In genomic region chr15:70597056-70597603, GRCh38 we compare ENCODE assay signal across 17 cellular contexts.
A peak's percentile ranks its signal among the peaks of the same experiment; 100 is the strongest.
DNase-seq lines count a peak whose midpoint lies in the region; ATAC-seq and TF ChIP-seq lines count a peak whose summit lies in the region.
"Had no signal": no experiment of that assay in that cellular context is flagged by ENCODE, and none has a peak within 500 bp of the region (broad histone marks: within the 10 kb centered on the region; RNA-seq: fewer than 3 reads in every experiment).

No MANE protein-coding gene starts in this region.

- H3K36me3 Mint-ChIP-seq in MCF 10A (ENCODE audit: insufficient read depth, unreplicated experiment) (no peaks in the 10 kb centered on the region), mesothelial cell of epicardium (peaks cover 12% of the 10 kb centered on the region)

- no TSS peak for BruUV-seq in MCF 10A (replicated peaks; lab: Mats Ljungman, UMichigan)

- CTCF ChIA-PET in MCF 10A (lab: Yijun Ruan, JAX), result interaction anchor here (0.6 kb wide), 1 partner anchor 215 kb away, joined by 3 read pairs; no protein-coding TSS in a partner anchor

- H3K4me1 Mint-ChIP-seq in MCF 10A (ENCODE audit: insufficient read depth, unreplicated experiment) (peaks cover 15% of the 10 kb centered on the region), mesothelial cell of epicardium (no peaks in the 10 kb centered on the region)
- H3K4me1 Mint-ChIP-seq in stimulated activated naive CD8-positive, alpha-beta T cell treated with anti-CD3 and anti-CD28 coated beads, Interleukin-15, amount 100 ng/mL, for 72 hours, result peaks cover 4% of the 10 kb centered on the region

- intact Hi-C loops in MCF 10A (cut with micrococcal nuclease), result no loop called here

- H3K4me3 Mint-ChIP-seq in MCF 10A (ENCODE audit: unreplicated experiment), result no peak overlapping the region
- H3K4me3 Mint-ChIP-seq in mesothelial cell of epicardium, result no peak overlapping the region
- no peak overlapping the region for H3K4me3 Mint-ChIP-seq in stimulated activated naive CD8-positive, alpha-beta T cell treated with anti-CD3 and anti-CD28 coated beads, Interleukin-15, amount 100 ng/mL, for 72 hours

- TF ChIP-seq RAD21 in Ishikawa (IDR thresholded peaks at IDR 0.05; ENCODE audit: low read depth), result no peak

- no peak for TF ChIP-seq EP300 in Ishikawa (IDR thresholded peaks at IDR 0.05; ENCODE audit: borderline replicate concordance)

- TF ChIP-seq CTCF in MCF 10A (IDR thresholded peaks at IDR 0.05; ENCODE audit: unreplicated experiment) (no peak), mesothelial cell of epicardium (IDR thresholded peaks at IDR 0.05; ENCODE audit: unreplicated experiment) (no peak), GM10266 (IDR thresholded peaks at IDR 0.05; ENCODE audit: control insufficient read depth, insufficient read depth, low read depth, missing control alignments) (no peak)

- H3K9me3 Mint-ChIP-seq in MCF 10A (ENCODE audit: unreplicated experiment) (peaks cover 22% of the 10 kb centered on the region), mesothelial cell of epicardium (peaks cover 43% of the 10 kb centered on the region)
- peaks cover 30 to 38% of the 10 kb centered on the region in 2 donors for H3K9me3 Mint-ChIP-seq in stimulated activated naive CD8-positive, alpha-beta T cell treated with anti-CD3 and anti-CD28 coated beads, Interleukin-15, amount 100 ng/mL, for 72 hours

- H3K27ac Mint-ChIP-seq in MCF 10A (ENCODE audit: low read depth, unreplicated experiment) (no peak overlapping the region), mesothelial cell of epicardium (peak overlapping the region; percentile 34)
- H3K27ac Mint-ChIP-seq in stimulated activated naive CD8-positive, alpha-beta T cell treated with anti-CD3 and anti-CD28 coated beads, Interleukin-15, amount 100 ng/mL, for 72 hours, result peak overlapping the region in 1 of 2 donors; percentile 41
- H3K27ac Mint-ChIP-seq: activated naive CD4-positive, alpha-beta T cell treated with anti-CD3 and anti-CD28 coated beads, Interleukin-2, amount 50 U/mL, for 72 hours; progenitor cell of endocrine pancreas had no signal

- H3K27me3 Mint-ChIP-seq in MCF 10A (ENCODE audit: insufficient read depth, unreplicated experiment) (no peaks in the 10 kb centered on the region), mesothelial cell of epicardium (ENCODE audit: low read depth) (no peaks in the 10 kb centered on the region)
- H3K27me3 Mint-ChIP-seq in stimulated activated naive CD8-positive, alpha-beta T cell treated with anti-CD3 and anti-CD28 coated beads, Interleukin-15, amount 100 ng/mL, for 72 hours, result no peaks in the 10 kb centered on the region
- H3K27me3 Mint-ChIP-seq: progenitor cell of endocrine pancreas had no signal

- no peak for ATAC-seq in HG03097 (IDR thresholded peaks at IDR 0.05; ENCODE audit: low FRiP score, unreplicated experiment)
- ATAC-seq in stimulated activated naive CD8-positive, alpha-beta T cell treated with anti-CD3 and anti-CD28 coated beads, Interleukin-15, amount 100 ng/mL, for 72 hours, result no peak
- ATAC-seq: left lobe of liver had no signal

- POLR2A ChIA-PET in MCF 10A (lab: Yijun Ruan, JAX), result interaction anchor here (1.4 kb wide), 1 partner anchor 27 kb away, joined by 4 read pairs; no protein-coding TSS in a partner anchor

- DNase-seq in AG20443 (ENCODE audit: low spot score), result peak; percentile 33
- peak; percentile 63 for DNase-seq in MCF 10A (ENCODE audit: unreplicated experiment)
- peak in 1 of 2 experiments; percentile 28 for DNase-seq in mesothelial cell of epicardium (ENCODE audit: low spot score in 2 of 2, unreplicated experiment in 2 of 2)
- no peak for DNase-seq in stimulated activated naive CD8-positive, alpha-beta T cell treated with anti-CD3 and anti-CD28 coated beads, Interleukin-15, amount 100 ng/mL, for 72 hours
- DNase-seq in GM10266 (ENCODE audit: extremely low spot score), result no peak
- no peak for DNase-seq in NCI-H146 treated with DMSO at 0.1 percent for 48 hours (lab: John Stamatoyannopoulos, UW; ENCODE audit: unreplicated experiment)
- DNase-seq: activated T-cell treated with anti-CD3 and anti-CD28 coated beads, Interleukin-2, amount 50 U/mL, for 1 hour; Caco-2; hypothalamus; KG1; NCI-H1436 treated with DMSO at 0.1 percent for 48 hours; NCI-H446 treated with DMSO at 0.1 percent for 48 hours had no signal

TF ChIP-seq in Ishikawa, 13 proteins besides CTCF, POLR2A, EP300 and RAD21:
- TF ChIP-seq YY1 (IDR thresholded peaks at IDR 0.05; ENCODE audit: low read depth), result no peak
- TF ChIP-seq TAF1 (IDR thresholded peaks at IDR 0.05; ENCODE audit: low read depth), result no peak
- no peak for TF ChIP-seq ZBTB7A (IDR thresholded peaks at IDR 0.05; ENCODE audit: low read depth)
- TF ChIP-seq EGR1 (IDR thresholded peaks at IDR 0.05), result no peak
- no peak for TF ChIP-seq REST (IDR thresholded peaks at IDR 0.05; ENCODE audit: low read depth)
- peak; percentile 43 for TF ChIP-seq NFIC (IDR thresholded peaks at IDR 0.05)
- 0 out of 2 replicates have a peak, but pooled peaks have one; percentile 10 for TF ChIP-seq TEAD4 (IDR thresholded peaks at IDR 0.05)
- no peak for TF ChIP-seq FOXM1 (IDR thresholded peaks at IDR 0.05; ENCODE audit: borderline replicate concordance, low read depth)

Comparison
In these comparisons a context has a peak if more than half of its experiments do, and no peak if none do; other contexts are left out.
1. DNase-seq: peak in AG20443 (single experiment) and MCF 10A (single experiment); none in stimulated activated naive CD8-positive, alpha-beta T cell treated with anti-CD3 and anti-CD28 coated beads, Interleukin-15, amount 100 ng/mL, for 72 hours (0 of 2), GM10266 (single experiment) and NCI-H146 treated with DMSO at 0.1 percent for 48 hours (single experiment).